Comparison of ENCODE assay signal across 27 cellular contexts in genomic region chr11:70100283-70100610, GRCh38. TPM values are rescaled to one million over a fixed set of nuclear protein-coding genes. Genes with fewer than 3 reads are reported as not detected.
"Had no signal": no experiment of that assay in that cellular context is flagged by ENCODE, and none has a peak within 500 bp of the region (broad histone marks: within the 10 kb centered on the region; RNA-seq: fewer than 3 reads in every experiment).

No MANE protein-coding gene starts in this region.

- H3K9ac ChIP-seq: neural progenitor cell had no signal

- H3K36me3 ChIP-seq: esophagus muscularis mucosa, gastroesophageal sphincter, left lung, lower lobe of right lung, neural progenitor cell, prostate gland, sigmoid colon, thoracic aorta, vagina had no signal

- H3K4me3 ChIP-seq: coronary artery, esophagus muscularis mucosa, gastroesophageal sphincter, heart left ventricle, hepatocyte, left lung, lower lobe of right lung, neural progenitor cell, prostate gland, sigmoid colon, skin epidermis, thoracic aorta, vagina had no signal

- H3K4me3 Mint-ChIP-seq: memory B cell; natural killer cell; neural progenitor cell; stimulated activated naive B cell treated with anti-CD40 and anti-IgM and Interleukin-4, amounts not matched to agents 10 μg/mL and 1 μg/mL and 100 μg/mL, for 72 hours; stimulated activated naive CD8-positive, alpha-beta T cell treated with anti-CD3 and anti-CD28 coated beads, Interleukin-15, Interleukin-2, amounts not matched to agents 100 ng/mL and 50 ng/mL, for 24 hours had no signal

- H3K27ac Mint-ChIP-seq: memory B cell; natural killer cell; neural progenitor cell; stimulated activated naive B cell treated with anti-CD40 and anti-IgM and Interleukin-4, amounts not matched to agents 10 μg/mL and 1 μg/mL and 100 μg/mL, for 72 hours; stimulated activated naive CD8-positive, alpha-beta T cell treated with anti-CD3 and anti-CD28 coated beads, Interleukin-15, Interleukin-2, amounts not matched to agents 100 ng/mL and 50 ng/mL, for 24 hours had no signal

- H3K27me3 Mint-ChIP-seq: stimulated activated naive CD8-positive, alpha-beta T cell treated with anti-CD3 and anti-CD28 coated beads, Interleukin-15, Interleukin-2, amounts not matched to agents 100 ng/mL and 50 ng/mL, for 24 hours had no signal

- H3K4me1 Mint-ChIP-seq: memory B cell, natural killer cell had no signal

- H3K4me1 ChIP-seq: foreskin keratinocyte, left lung, lower lobe of right lung had no signal

- H3K27me3 ChIP-seq: foreskin keratinocyte, gastroesophageal sphincter, heart left ventricle, hepatocyte, neural progenitor cell, sigmoid colon, vagina had no signal

- H3K9me3 ChIP-seq: esophagus muscularis mucosa, heart left ventricle, left lung, lower lobe of right lung, prostate gland, thoracic aorta, vagina had no signal

- H3K36me3 Mint-ChIP-seq: memory B cell; natural killer cell; neural progenitor cell; stimulated activated naive B cell treated with anti-CD40 and anti-IgM and Interleukin-4, amounts not matched to agents 10 μg/mL and 1 μg/mL and 100 μg/mL, for 72 hours had no signal

- H3K27ac ChIP-seq: esophagus muscularis mucosa, foreskin keratinocyte, hepatocyte, left lung, lower lobe of right lung, neural progenitor cell, prostate gland, vagina had no signal

- ATAC-seq: foreskin keratinocyte; gastroesophageal sphincter; heart left ventricle; left lung; lower lobe of right lung; natural killer cell; right cardiac atrium; stimulated activated naive B cell treated with anti-CD40 and anti-IgM and Interleukin-4, amounts not matched to agents 10 μg/mL and 1 μg/mL and 100 μg/mL, for 72 hours had no signal

- DNase-seq: dermis blood vessel endothelial cell; effector memory CD4-positive, alpha-beta T cell; foreskin keratinocyte; lower lobe of right lung; natural killer cell; nucleus accumbens; sigmoid colon; stimulated activated CD4-positive, alpha-beta T cell treated with anti-CD3 and anti-CD28 coated beads, Interleukin-15, amount 100 ng/mL, for 24 hours; stimulated activated CD4-positive, alpha-beta T cell treated with anti-CD3 and anti-CD28 coated beads, Interleukin-2, amount 100 ng/mL, for 48 hours; stimulated activated naive B cell treated with anti-CD40 and anti-IgM and Interleukin-4, amounts not matched to agents 10 μg/mL and 1 μg/mL and 100 μg/mL, for 72 hours; trophoblast cell had no signal

- H3K9me3 Mint-ChIP-seq: memory B cell; natural killer cell; stimulated activated naive B cell treated with anti-CD40 and anti-IgM and Interleukin-4, amounts not matched to agents 10 μg/mL and 1 μg/mL and 100 μg/mL, for 72 hours; stimulated activated naive CD8-positive, alpha-beta T cell treated with anti-CD3 and anti-CD28 coated beads, Interleukin-15, Interleukin-2, amounts not matched to agents 100 ng/mL and 50 ng/mL, for 24 hours had no signal

RNA-seq across cellular contexts. Expression of gene ANO1, which starts 22.1 kb away (rescaled TPM):
- total RNA-seq: mononuclear cell, natural killer cell, osteocyte had no signal
